ENCODE assay signal across 8 cellular contexts in the genomic region with DNA sequence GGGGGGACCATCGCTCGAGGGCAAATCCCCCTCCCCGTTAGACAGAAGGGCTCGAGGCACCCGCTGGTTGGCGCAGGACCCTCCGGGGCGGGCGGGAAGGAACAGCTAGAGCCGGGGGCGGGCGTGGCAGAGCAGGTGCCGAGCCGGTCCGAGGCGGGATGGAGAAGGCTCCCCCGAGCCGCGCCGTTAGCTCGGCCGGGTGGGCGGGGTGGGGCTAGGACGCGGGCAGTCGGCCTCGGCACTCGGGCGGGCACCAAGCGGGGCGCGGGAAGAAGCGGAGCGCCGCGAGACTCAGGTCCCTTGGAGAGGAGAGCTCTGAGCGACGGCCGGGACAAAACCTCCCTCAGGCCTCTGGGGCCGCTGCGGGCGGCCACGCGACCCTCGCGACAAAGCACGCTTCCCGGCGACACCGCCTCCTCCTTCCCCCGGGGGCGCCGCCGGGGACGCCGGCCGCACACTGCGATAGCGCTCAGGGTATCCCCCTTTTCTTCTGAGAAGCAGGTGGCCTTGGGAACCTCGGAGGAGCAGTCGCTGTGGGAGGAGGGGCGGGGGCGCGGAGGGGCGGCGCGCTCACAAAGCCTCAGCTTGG. TPM values are rescaled to one million over a fixed set of nuclear protein-coding genes. Genes with fewer than 3 reads are reported as not detected.
DNase-seq lines count a peak whose midpoint lies in the region; ATAC-seq and TF ChIP-seq lines count a peak whose summit lies in the region.

No MANE protein-coding gene starts in this region.

- H3K4me3 Mint-ChIP-seq in Caco-2 (ENCODE audit: unreplicated experiment), result no peak overlapping the region

- H3F3A ChIP-seq in PC-9 (ENCODE audit: insufficient read depth, low read depth), result no peaks in the 10 kb centered on the region

- CTCF ChIA-PET in Caco-2 (lab: Charles Lee), result interaction anchor here (0.7 kb wide), 1 partner anchor 535 kb away, joined by 3 read pairs; no protein-coding TSS in a partner anchor
- CTCF ChIA-PET in PC-9 (lab: Charles Lee), result no interaction called here

- no peaks in the 10 kb centered on the region for H3K9me3 ChIP-seq in Caco-2
- no peaks in the 10 kb centered on the region for H3K9me3 ChIP-seq in PC-9 (ENCODE audit: insufficient read depth, low read depth)
- H3K9me3 ChIP-seq in psoas muscle, result no peaks in the 10 kb centered on the region

- ATAC-seq in GM21717 (IDR thresholded peaks at IDR 0.05; ENCODE audit: unreplicated experiment), result peak; percentile 26
- peak; percentile 20 to 48 (median 39) for ATAC-seq in psoas muscle
- ATAC-seq in GM19395 (IDR thresholded peaks at IDR 0.05; ENCODE audit: unreplicated experiment), result no peak
- ATAC-seq in HG03439 (IDR thresholded peaks at IDR 0.05; ENCODE audit: unreplicated experiment), result no peak

- H3K9me2 ChIP-seq in PC-9 (ENCODE audit: insufficient read depth), result no peaks in the 10 kb centered on the region

- H2AFZ ChIP-seq in PC-9, result peak overlapping the region; percentile 75

- no peaks in the 10 kb centered on the region for H3K4me1 Mint-ChIP-seq in Caco-2 (ENCODE audit: low read depth, unreplicated experiment)

- H3K36me3 Mint-ChIP-seq in Caco-2 (ENCODE audit: insufficient read depth, unreplicated experiment), result no peaks in the 10 kb centered on the region

- POLR2A ChIA-PET in Caco-2 (lab: Charles Lee), result no interaction called here
- POLR2A ChIA-PET in PC-9 (lab: Charles Lee; ENCODE audit: unreplicated experiment), result interaction anchor here (0.5 to 1.2 kb wide), 3 partner anchors 11 to 39 kb away, joined by 3 to 4 read pairs (median 4); no protein-coding TSS in a partner anchor

- H3K4me1 ChIP-seq in Caco-2, result no peaks in the 10 kb centered on the region
- peaks cover 24% of the 10 kb centered on the region for H3K4me1 ChIP-seq in PC-9 (replicated peaks; ENCODE audit: insufficient read depth)
- H3K4me1 ChIP-seq in psoas muscle, result peaks cover 22% of the 10 kb centered on the region

- BruUV-seq in Caco-2 (replicated peaks; lab: Mats Ljungman, UMichigan) (no TSS peak), PC-9 (replicated peaks; lab: Mats Ljungman, UMichigan) (no TSS peak)

- no peak for TF ChIP-seq CTCF in Caco-2 (IDR thresholded peaks at IDR 0.05; ENCODE audit: insufficient read depth in 1 of 2, low read depth in 1 of 2, low read length in 1 of 2, severe bottlenecking in 1 of 2, unreplicated experiment in 1 of 2)
- TF ChIP-seq CTCF in PC-9 (conservative IDR thresholded peaks at IDR 0.05), result no peak
- no peak for TF ChIP-seq CTCF in psoas muscle (IDR thresholded peaks at IDR 0.05)

- no peaks in the 10 kb centered on the region for H4K20me1 ChIP-seq in PC-9 (ENCODE audit: insufficient read depth)

- H3K79me2 ChIP-seq in PC-9 (ENCODE audit: low read depth), result peaks cover 41% of the 10 kb centered on the region

- no peaks in the 10 kb centered on the region for H3K9me3 Mint-ChIP-seq in Caco-2 (ENCODE audit: unreplicated experiment)

- no peak overlapping the region for H3K27ac Mint-ChIP-seq in Caco-2 (ENCODE audit: unreplicated experiment)

- H3K27me3 ChIP-seq in Caco-2 (replicated peaks; ENCODE audit: control insufficient read depth, insufficient read depth, low read length) (no peaks in the 10 kb centered on the region), PC-9 (ENCODE audit: insufficient read depth, low read depth) (no peaks in the 10 kb centered on the region), psoas muscle (ENCODE audit: insufficient read depth in 3 of 3, low read length in 2 of 3) (peaks cover 0 to 9% (median 0%) of the 10 kb centered on the region in 3 donors)

- H3K27ac ChIP-seq in PC-9, result no peak overlapping the region
- peak overlapping the region; percentile 81 for H3K27ac ChIP-seq in psoas muscle

- WGBS in psoas muscle, 3 donors, result 1 to 2% (median 2%) methylated on average over 46 to 67 of the region's 67 CpGs

- peak overlapping the region; percentile 74 for H3K4me2 ChIP-seq in PC-9

- peak overlapping the region; percentile 24 for H3K4me3 ChIP-seq in Caco-2 (ENCODE audit: low read depth, low read length)
- H3K4me3 ChIP-seq in PC-9, result peak overlapping the region; percentile 75
- peak overlapping the region; percentile 86 for H3K4me3 ChIP-seq in psoas muscle

- intact Hi-C loops in Caco-2 (cut with micrococcal nuclease; ENCODE audit: unreplicated experiment), result no loop called here
- intact Hi-C loops in PC-9 (cut with micrococcal nuclease; ENCODE audit: unreplicated experiment), result loop anchor here (5.0 to 10.0 kb wide), 3 partner anchors 74 to 457 kb away; no protein-coding TSS in a partner anchor
- intact Hi-C loops in psoas muscle (cut with DNase I), result loop anchor here in 1 of 2 donors (5.0 kb wide), 1 partner anchor 274 kb away; no protein-coding TSS in a partner anchor

- no peaks in the 10 kb centered on the region for H3K36me3 ChIP-seq in Caco-2 (ENCODE audit: control insufficient read depth, insufficient read depth, low read length)
- no peaks in the 10 kb centered on the region for H3K36me3 ChIP-seq in PC-9 (ENCODE audit: low read depth)
- no peaks in the 10 kb centered on the region for H3K36me3 ChIP-seq in psoas muscle (ENCODE audit: insufficient read depth in 1 of 2, low read depth in 1 of 2)

- peaks cover 8% of the 10 kb centered on the region for H3K27me3 Mint-ChIP-seq in Caco-2 (ENCODE audit: insufficient read depth, unreplicated experiment)

- DNase-seq in Caco-2 (no peak), PC-9 (no peak), germinal center (ENCODE audit: low spot score) (peak; percentile 21), psoas muscle (peak; percentile 33 to 62), hepatic stellate cell (ENCODE audit: low spot score) (no peak)

RNA-seq across cellular contexts. Expression of gene FHOD3, which starts 0.7 kb away (rescaled TPM):
- 0.07 TPM in 1 of 2 replicates, not detected in the other for total RNA-seq in Caco-2 (2022)
- 10.6 and 13.3 TPM in 2 replicates for total RNA-seq in PC-9 (2021)
- 10 to 100 TPM; 20.2 to 98.2 (median 33.5) TPM for total RNA-seq in psoas muscle
- polyA plus RNA-seq in psoas muscle, result 10 to 100 TPM in 2 of 3 donors, 1 to 10 TPM in 1; 5.4 to 13.7 (median 10.8) TPM

Comparison
In these comparisons a context has a peak if more than half of its experiments do, and no peak if none do; other contexts are left out.
1. DNase-seq: peak in germinal center (single experiment) and psoas muscle (2 of 2); none in Caco-2 (0 of 2), PC-9 (0 of 2) and hepatic stellate cell (single experiment).
2. H3K4me3 ChIP-seq: peak in every context shown above with its lines; median percentile 86 in psoas muscle; 75 in PC-9; 24 in Caco-2.
3. ATAC-seq: peak in GM21717 (single experiment) and psoas muscle (4 of 4); none in GM19395 (single experiment) and HG03439 (single experiment).
4. RNA of gene FHOD3, which starts 0.7 kb away (total RNA-seq): 20.2 to 98.2 TPM in psoas muscle and 10.6 to 13.3 TPM in PC-9; 0.07 TPM in Caco-2; every median in the first group is over 10 times any median in the second.